Comparison of ENCODE assay signal across 8 cellular contexts in genomic region chr3:186826978-186827857, GRCh38. TPM values are rescaled to one million over a fixed set of nuclear protein-coding genes. Genes with fewer than 3 reads are reported as not detected.
DNase-seq lines count a peak whose midpoint lies in the region; ATAC-seq and TF ChIP-seq lines count a peak whose summit lies in the region.

No MANE protein-coding gene starts in this region.

- H3K27ac ChIP-seq in body of pancreas: peak overlapping the region in 1 of 4 donors; percentile 15

- H3K4me3 ChIP-seq in body of pancreas (peak overlapping the region; percentile 29 to 32), iPS-15b (ENCODE audit: low read depth, low read length) (peak overlapping the region; percentile 62), skeletal muscle cell (ENCODE audit: low read depth, low read length) (peak overlapping the region; percentile 70)

- peak in 2 of 3 donors; percentile 37 to 46 for TF ChIP-seq POLR2A in body of pancreas (IDR thresholded peaks at IDR 0.05)

- intact Hi-C loops in body of pancreas (cut with DNase I): no loop called here

- H3K9me3 ChIP-seq in body of pancreas: no peaks in the 10 kb centered on the region
- no peaks in the 10 kb centered on the region for H3K9me3 ChIP-seq in iPS-15b (ENCODE audit: control insufficient read depth, insufficient read depth, low read length)

- H3K27me3 ChIP-seq in body of pancreas: peaks cover 0 to 26% of the 10 kb centered on the region in 2 donors
- peaks cover 61% of the 10 kb centered on the region for H3K27me3 ChIP-seq in iPS-15b (ENCODE audit: control insufficient read depth, insufficient read depth, low read length)

- WGBS in body of pancreas, 2 donors: 2 to 6% methylated on average over 10 to 79 of the region's 80 CpGs

- H3K9ac ChIP-seq in iPS-15b (ENCODE audit: low read depth, low read length): peak overlapping the region; percentile 65

- H3K4me1 ChIP-seq in body of pancreas (peaks cover 7% of the 10 kb centered on the region), iPS-15b (ENCODE audit: control insufficient read depth, insufficient read depth, low read length) (peaks cover 3% of the 10 kb centered on the region)

- ATAC-seq in HG03064 (IDR thresholded peaks at IDR 0.05; ENCODE audit: low read depth, unreplicated experiment) (peak; percentile 81), body of pancreas (peak; percentile 97)

- H3K36me3 ChIP-seq in body of pancreas (replicated peaks in 1 of 2; ENCODE audit: insufficient read depth in 1 of 2, low read depth in 2 of 2) (no peaks in the 10 kb centered on the region), iPS-15b (ENCODE audit: control insufficient read depth, insufficient read depth, low read length) (no peaks in the 10 kb centered on the region)

- no peak for TF ChIP-seq CTCF in body of pancreas (IDR thresholded peaks at IDR 0.05)

- DNase-seq in NCI-H187 (lab: John Stamatoyannopoulos, UW): peak; percentile 40 to 73
- no peak for DNase-seq in NCI-H187 treated with DMSO at 0.1 percent for 48 hours (lab: John Stamatoyannopoulos, UW)
- DNase-seq in NCI-H2107 treated with DMSO at 0.1 percent for 48 hours (lab: John Stamatoyannopoulos, UW; ENCODE audit: unreplicated experiment): peak; percentile 82
- DNase-seq in UCSD-AML1 (lab: John Stamatoyannopoulos, UW; ENCODE audit: unreplicated experiment): peak; percentile 89
- DNase-seq in body of pancreas: peak; percentile 78 to 85 (median 84)
- no peak for DNase-seq in skeletal muscle cell (ENCODE audit: low read depth)

RNA-seq across cellular contexts. Expression of gene ADIPOQ, which starts 15.3 kb away (rescaled TPM):
- 100 to 1,000 TPM in 1 of 2 donors, 10 to 100 TPM in 1; 10.9 to 188 TPM for total RNA-seq in body of pancreas

RNA-seq across cellular contexts. Expression of gene RFC4, which starts 20.9 kb away (rescaled TPM):
- 10 to 100 TPM in 1 of 2 donors, 1 to 10 TPM in 1; 6.6 to 14.5 TPM for total RNA-seq in body of pancreas

RNA-seq across cellular contexts. Expression of gene EIF4A2, which starts 43.8 kb away (rescaled TPM):
- total RNA-seq in body of pancreas: 100 to 1,000 TPM; 222 to 424 TPM

Comparison
In these comparisons a context has a peak if more than half of its experiments do, and no peak if none do; other contexts are left out.
1. DNase-seq: peak in NCI-H187 (2 of 2), NCI-H2107 treated with DMSO at 0.1 percent for 48 hours (single experiment), UCSD-AML1 (single experiment) and body of pancreas (4 of 4); none in NCI-H187 treated with DMSO at 0.1 percent for 48 hours (single experiment) and skeletal muscle cell (single experiment).
2. Peak in every context shown above with its lines, with median percentiles within 50 percentile points of each other: H3K4me3 ChIP-seq.